1 cellular context compared by ENCODE assay signal in the genomic region with DNA sequence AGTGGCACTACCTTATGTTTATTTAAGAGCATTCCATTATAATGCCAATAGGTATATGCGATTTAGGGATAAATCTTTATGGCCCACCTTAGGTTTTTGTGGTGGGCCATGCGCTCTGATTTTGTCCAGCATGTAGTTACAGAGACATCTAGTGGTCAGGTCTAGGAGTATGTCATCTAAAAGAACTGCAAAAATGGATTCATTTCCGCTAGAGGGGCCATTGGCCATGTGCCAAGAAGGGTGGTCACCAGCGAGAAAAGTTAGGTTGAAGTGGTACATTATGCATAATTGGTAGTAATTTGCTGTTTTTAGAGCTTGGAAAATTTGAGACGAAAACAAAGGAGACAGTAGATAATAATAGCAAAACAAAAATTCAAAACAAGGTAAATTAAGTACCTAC.
TF ChIP-seq lines count a peak whose summit lies in the region.

No MANE protein-coding gene starts in this region.

TF ChIP-seq in HCT116, 20 proteins besides CTCF, POLR2A, EP300 and RAD21 (continued from another document):
- TF ChIP-seq POLR2AphosphoS5 (IDR thresholded peaks at IDR 0.05; ENCODE audit: low read depth, low read length) (no peak), ZFX (IDR thresholded peaks at IDR 0.05) (no peak)
TF ChIP-seq in HCT116: peak in this region for 0.
